In genomic region chr3:37824954-37825328, GRCh38 we compare ENCODE assay signal across 24 cellular contexts.
"Had no signal": no experiment of that assay in that cellular context is flagged by ENCODE, and none has a peak within 500 bp of the region (broad histone marks: within the 10 kb centered on the region; RNA-seq: fewer than 3 reads in every experiment).

No MANE protein-coding gene starts in this region.

- H3K27me3 ChIP-seq: colonic mucosa, esophagus muscularis mucosa, hepatocyte, neutrophil, pancreas, stomach, vagina had no signal

- H3K27me3 Mint-ChIP-seq: brain had no signal

- DNase-seq: activated CD4-positive, alpha-beta memory T cell treated with anti-CD3 and anti-CD28 coated beads, Interleukin-2, amount 10 ng/mL, durations not matched to agents 7 days and 5 days; activated CD4-positive, alpha-beta T cell treated with anti-CD3 and anti-CD28 coated beads for 48 hours; activated CD4-positive, CD25-positive, alpha-beta regulatory T cell; activated naive CD4-positive, alpha-beta T cell treated with Interleukin-2 at 50 U/mL for 16 hours; activated naive CD8-positive, alpha-beta T cell treated with anti-CD3 and anti-CD28 coated beads, Interleukin-2, amount 10 ng/mL, durations not matched to agents 7 days and 5 days; activated T-cell treated with anti-CD3 and anti-CD28 coated beads, Interleukin-2, amount 50 U/mL, for 1 hour; colonic mucosa; islet precursor cell; lower lobe of right lung; pancreas; stimulated activated CD4-positive, alpha-beta T cell treated with anti-CD3 and anti-CD28 coated beads, Interleukin-4, amount 100 ng/mL, for 24 hours; stomach had no signal

- H3K4me3 ChIP-seq: colonic mucosa, esophagus muscularis mucosa, hepatocyte, lower lobe of right lung, pancreas, stomach, vagina had no signal

- H3K4me1 ChIP-seq: colonic mucosa, lower lobe of right lung, pancreas had no signal

- H3K4me1 Mint-ChIP-seq: activated CD4-positive, alpha-beta memory T cell treated with anti-CD3 and anti-CD28 coated beads, Interleukin-2, amount 10 ng/mL, durations not matched to agents 7 days and 5 days; activated naive CD8-positive, alpha-beta T cell treated with anti-CD3 and anti-CD28 coated beads, Interleukin-2, amount 10 ng/mL, durations not matched to agents 7 days and 5 days; central memory CD8-positive, alpha-beta T cell; endodermal cell; stimulated activated effector memory CD8-positive, alpha-beta T cell treated with anti-CD3 and anti-CD28 coated beads, Interleukin-12 subunit alpha, Interleukin-12 subunit beta, amount 100 ng/mL, for 72 hours had no signal

- H3K9me3 Mint-ChIP-seq: activated CD4-positive, alpha-beta memory T cell treated with anti-CD3 and anti-CD28 coated beads, Interleukin-2, amount 10 ng/mL, durations not matched to agents 7 days and 5 days; activated naive CD8-positive, alpha-beta T cell treated with anti-CD3 and anti-CD28 coated beads, Interleukin-2, amount 10 ng/mL, durations not matched to agents 7 days and 5 days; activated T-helper 2 cell treated with anti-CD3 and anti-CD28 coated beads, Interferon-gamma antibody, Interleukin-2, Interleukin-4, amounts not matched to agents 10 μg/mL and 5 μg/mL and 100 μg/mL, durations not matched to agents 14 hours and 24 hours and 36 hours; central memory CD8-positive, alpha-beta T cell; endodermal cell; natural killer cell treated with Interleukin-12 subunit alpha and Interleukin-12 subunit beta and Interleukin-15 and Interleukin-18, amount 100 ng/mL, for 72 hours; stimulated activated effector memory CD8-positive, alpha-beta T cell treated with anti-CD3 and anti-CD28 coated beads, Interleukin-12 subunit alpha, Interleukin-12 subunit beta, amount 100 ng/mL, for 72 hours had no signal

- H3K27ac ChIP-seq: colonic mucosa, esophagus muscularis mucosa, hepatocyte, lower lobe of right lung, neutrophil, pancreas, stomach, vagina had no signal

- H3K36me3 ChIP-seq: colonic mucosa, pancreas, vagina had no signal

- H3K36me3 Mint-ChIP-seq: activated naive CD8-positive, alpha-beta T cell treated with anti-CD3 and anti-CD28 coated beads, Interleukin-2, amount 10 ng/mL, durations not matched to agents 7 days and 5 days; natural killer cell treated with Interleukin-12 subunit alpha and Interleukin-12 subunit beta and Interleukin-15 and Interleukin-18, amount 100 ng/mL, for 72 hours; stimulated activated effector memory CD8-positive, alpha-beta T cell treated with anti-CD3 and anti-CD28 coated beads, Interleukin-12 subunit alpha, Interleukin-12 subunit beta, amount 100 ng/mL, for 72 hours had no signal

- H2AFZ ChIP-seq: hepatocyte had no signal

- H3K4me3 Mint-ChIP-seq: activated CD4-positive, alpha-beta memory T cell treated with anti-CD3 and anti-CD28 coated beads, Interleukin-2, amount 10 ng/mL, durations not matched to agents 7 days and 5 days; activated naive CD8-positive, alpha-beta T cell treated with anti-CD3 and anti-CD28 coated beads, Interleukin-2, amount 10 ng/mL, durations not matched to agents 7 days and 5 days; brain; central memory CD8-positive, alpha-beta T cell; endodermal cell; mesothelial cell of epicardium; natural killer cell treated with Interleukin-12 subunit alpha and Interleukin-12 subunit beta and Interleukin-15 and Interleukin-18, amount 100 ng/mL, for 72 hours; stimulated activated effector memory CD8-positive, alpha-beta T cell treated with anti-CD3 and anti-CD28 coated beads, Interleukin-12 subunit alpha, Interleukin-12 subunit beta, amount 100 ng/mL, for 72 hours had no signal

- H3K4me2 ChIP-seq: hepatocyte had no signal

- H3K79me2 ChIP-seq: hepatocyte had no signal

- H3K27ac Mint-ChIP-seq: activated CD4-positive, alpha-beta memory T cell treated with anti-CD3 and anti-CD28 coated beads, Interleukin-2, amount 10 ng/mL, durations not matched to agents 7 days and 5 days; activated naive CD8-positive, alpha-beta T cell treated with anti-CD3 and anti-CD28 coated beads, Interleukin-2, amount 10 ng/mL, durations not matched to agents 7 days and 5 days; activated T-helper 2 cell treated with anti-CD3 and anti-CD28 coated beads, Interferon-gamma antibody, Interleukin-2, Interleukin-4, amounts not matched to agents 10 μg/mL and 5 μg/mL and 100 μg/mL, durations not matched to agents 14 hours and 24 hours and 36 hours; endodermal cell; natural killer cell treated with Interleukin-12 subunit alpha and Interleukin-12 subunit beta and Interleukin-15 and Interleukin-18, amount 100 ng/mL, for 72 hours; stimulated activated effector memory CD8-positive, alpha-beta T cell treated with anti-CD3 and anti-CD28 coated beads, Interleukin-12 subunit alpha, Interleukin-12 subunit beta, amount 100 ng/mL, for 72 hours had no signal

- H3K9me3 ChIP-seq: colonic mucosa, esophagus muscularis mucosa, lower lobe of right lung, neutrophil, pancreas, stomach, vagina had no signal

- ATAC-seq: lower lobe of right lung; natural killer cell treated with Interleukin-12 subunit alpha and Interleukin-12 subunit beta and Interleukin-15 and Interleukin-18, amount 100 ng/mL, for 72 hours; pancreas; sciatic nerve; stimulated activated effector memory CD8-positive, alpha-beta T cell treated with anti-CD3 and anti-CD28 coated beads, Interleukin-12 subunit alpha, Interleukin-12 subunit beta, amount 100 ng/mL, for 72 hours had no signal
